ENCODE assay signal across 1 cellular context in the genomic region with DNA sequence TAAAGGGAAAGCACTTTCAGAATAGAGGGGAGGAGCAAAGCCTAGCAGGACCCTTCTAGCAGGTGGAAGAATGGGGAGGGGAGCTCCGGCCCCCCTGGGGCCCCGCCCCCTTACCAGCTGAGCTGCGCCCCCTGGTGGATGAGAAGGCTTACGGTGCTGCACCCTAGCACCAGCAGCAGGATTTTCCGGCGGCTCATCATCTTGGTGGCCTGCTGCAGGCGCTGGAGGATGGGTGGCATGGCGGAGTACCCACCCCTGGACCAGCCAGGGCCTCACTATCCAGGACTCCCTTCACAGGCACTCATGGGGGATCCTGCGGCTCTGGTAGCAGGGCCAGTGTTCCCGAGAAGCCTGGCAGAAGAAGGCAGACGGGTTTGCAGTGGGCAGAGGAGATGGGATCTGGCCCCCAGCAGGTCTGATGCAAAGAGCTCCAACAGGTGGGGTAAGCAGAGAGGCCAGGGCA.
TF ChIP-seq lines count a peak whose summit lies in the region.

No MANE protein-coding gene starts in this region.

TF ChIP-seq in neural cell, 6 proteins besides CTCF, POLR2A, EP300 and RAD21 (continued from another document):
- TF ChIP-seq, protein P1, sequence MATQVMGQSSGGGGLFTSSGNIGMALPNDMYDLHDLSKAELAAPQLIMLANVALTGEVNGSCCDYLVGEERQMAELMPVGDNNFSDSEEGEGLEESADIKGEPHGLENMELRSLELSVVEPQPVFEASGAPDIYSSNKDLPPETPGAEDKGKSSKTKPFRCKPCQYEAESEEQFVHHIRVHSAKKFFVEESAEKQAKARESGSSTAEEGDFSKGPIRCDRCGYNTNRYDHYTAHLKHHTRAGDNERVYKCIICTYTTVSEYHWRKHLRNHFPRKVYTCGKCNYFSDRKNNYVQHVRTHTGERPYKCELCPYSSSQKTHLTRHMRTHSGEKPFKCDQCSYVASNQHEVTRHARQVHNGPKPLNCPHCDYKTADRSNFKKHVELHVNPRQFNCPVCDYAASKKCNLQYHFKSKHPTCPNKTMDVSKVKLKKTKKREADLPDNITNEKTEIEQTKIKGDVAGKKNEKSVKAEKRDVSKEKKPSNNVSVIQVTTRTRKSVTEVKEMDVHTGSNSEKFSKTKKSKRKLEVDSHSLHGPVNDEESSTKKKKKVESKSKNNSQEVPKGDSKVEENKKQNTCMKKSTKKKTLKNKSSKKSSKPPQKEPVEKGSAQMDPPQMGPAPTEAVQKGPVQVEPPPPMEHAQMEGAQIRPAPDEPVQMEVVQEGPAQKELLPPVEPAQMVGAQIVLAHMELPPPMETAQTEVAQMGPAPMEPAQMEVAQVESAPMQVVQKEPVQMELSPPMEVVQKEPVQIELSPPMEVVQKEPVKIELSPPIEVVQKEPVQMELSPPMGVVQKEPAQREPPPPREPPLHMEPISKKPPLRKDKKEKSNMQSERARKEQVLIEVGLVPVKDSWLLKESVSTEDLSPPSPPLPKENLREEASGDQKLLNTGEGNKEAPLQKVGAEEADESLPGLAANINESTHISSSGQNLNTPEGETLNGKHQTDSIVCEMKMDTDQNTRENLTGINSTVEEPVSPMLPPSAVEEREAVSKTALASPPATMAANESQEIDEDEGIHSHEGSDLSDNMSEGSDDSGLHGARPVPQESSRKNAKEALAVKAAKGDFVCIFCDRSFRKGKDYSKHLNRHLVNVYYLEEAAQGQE (IDR thresholded peaks at IDR 0.05; ENCODE audit: borderline replicate concordance): no peak
- no peak for TF ChIP-seq TAF1 (IDR thresholded peaks at IDR 0.05; ENCODE audit: low read depth)
